ENCODE assay signal across 18 cellular contexts in genomic region chr4:86660407-86660806, GRCh38.
DNase-seq lines count a peak whose midpoint lies in the region; ATAC-seq, FAIRE-seq and TF ChIP-seq lines count a peak whose summit lies in the region.
"Had no signal": no experiment of that assay in that cellular context is flagged by ENCODE, and none has a peak within 500 bp of the region (broad histone marks: within the 10 kb centered on the region; RNA-seq: fewer than 3 reads in every experiment).

No MANE protein-coding gene starts in this region.

- peaks cover 6% of the 10 kb centered on the region for H3K9me3 Mint-ChIP-seq in HFFc6
- peaks cover 4% of the 10 kb centered on the region for H3K9me3 Mint-ChIP-seq in stimulated activated memory B cell treated with anti-CD40 and anti-IgM and Interleukin-4, amounts not matched to agents 10 μg/mL and 1 μg/mL and 100 μg/mL, for 72 hours

- H3K9me2 ChIP-seq in PC-9 (ENCODE audit: insufficient read depth) = no peaks in the 10 kb centered on the region

- TF ChIP-seq CTCF in A549 (IDR thresholded peaks at IDR 0.05) (no peak), keratinocyte (optimal IDR thresholded peaks at IDR 0.05 in 1 of 3, IDR thresholded peaks at IDR 0.05 in 1 of 3, conservative IDR thresholded peaks at IDR 0.05 in 1 of 3; ENCODE audit: extremely low read depth in 1 of 3, insufficient read depth in 2 of 3, low read length in 3 of 3) (no peak), HFFc6 (IDR thresholded peaks at IDR 0.05) (no peak), PC-9 (conservative IDR thresholded peaks at IDR 0.05) (no peak), esophagus muscularis mucosa (IDR thresholded peaks at IDR 0.05) (no peak)

- H3F3A ChIP-seq in PC-9 (ENCODE audit: insufficient read depth, low read depth) = no peaks in the 10 kb centered on the region

- H3K27ac ChIP-seq in A549 (no peak overlapping the region), SK-N-MC (peak overlapping the region; percentile 69), epithelial cell of prostate (peak overlapping the region; percentile 54), keratinocyte (ENCODE audit: control insufficient read depth, insufficient read depth, low read length) (peak overlapping the region; percentile 65), PC-9 (no peak overlapping the region), esophagus muscularis mucosa (replicated peaks in 1 of 4) (no peak overlapping the region)
- H3K27ac ChIP-seq: BLaER1 treated with 17β-estradiol and CSF1 and Interleukin-3, amounts not matched to agents 10 nM and 100 nM had no signal

- no peak overlapping the region for H3K4me3 Mint-ChIP-seq in HFFc6
- H3K4me3 Mint-ChIP-seq in stimulated activated memory B cell treated with anti-CD40 and anti-IgM and Interleukin-4, amounts not matched to agents 10 μg/mL and 1 μg/mL and 100 μg/mL, for 72 hours = no peak overlapping the region
- H3K4me3 Mint-ChIP-seq: B cell; CD8-positive, alpha-beta T cell; H9 had no signal

- TF ChIP-seq RAD21 in A549 (conservative IDR thresholded peaks at IDR 0.05 in 1 of 2, IDR thresholded peaks at IDR 0.05 in 1 of 2) = no peak

- H3K27me3 ChIP-seq in keratinocyte (ENCODE audit: control insufficient read depth, extremely low read depth, insufficient read depth, low read length) (no peaks in the 10 kb centered on the region), PC-9 (ENCODE audit: insufficient read depth, low read depth) (no peaks in the 10 kb centered on the region), esophagus muscularis mucosa (no peaks in the 10 kb centered on the region)
- H3K27me3 ChIP-seq: BLaER1 treated with 17β-estradiol and CSF1 and Interleukin-3, amounts not matched to agents 10 nM and 100 nM had no signal

- POLR2A ChIA-PET in A549 (lab: Yijun Ruan, JAX) (no interaction called here), PC-9 (lab: Charles Lee; ENCODE audit: unreplicated experiment) (no interaction called here)

- H3K9me3 ChIP-seq in A549 = no peaks in the 10 kb centered on the region
- no peaks in the 10 kb centered on the region for H3K9me3 ChIP-seq in SK-N-MC (ENCODE audit: low read depth, low read length)
- H3K9me3 ChIP-seq in keratinocyte (ENCODE audit: control insufficient read depth, low read depth, low read length) = no peaks in the 10 kb centered on the region
- H3K9me3 ChIP-seq in PC-9 (ENCODE audit: insufficient read depth, low read depth) = no peaks in the 10 kb centered on the region
- no peaks in the 10 kb centered on the region for H3K9me3 ChIP-seq in esophagus muscularis mucosa

- intact Hi-C loops in PC-9 (cut with micrococcal nuclease; ENCODE audit: unreplicated experiment) = no loop called here
- intact Hi-C loops in esophagus muscularis mucosa (cut with DNase I) = no loop called here

- ATAC-seq in A549 = no peak
- ATAC-seq in stimulated activated memory B cell treated with anti-CD40 and anti-IgM and Interleukin-4, amounts not matched to agents 10 μg/mL and 1 μg/mL and 100 μg/mL, for 72 hours = no peak
- ATAC-seq: CD8-positive, alpha-beta T cell; HepG2 had no signal

- H3K4me3 ChIP-seq in A549 (no peak overlapping the region), SK-N-MC (no peak overlapping the region), keratinocyte (ENCODE audit: control insufficient read depth in 2 of 3, extremely low read depth in 1 of 3, insufficient read depth in 2 of 3, low read depth in 1 of 3, low read length in 3 of 3) (peak overlapping the region in 2 of 3 experiments; percentile 19 to 35), PC-9 (no peak overlapping the region), esophagus muscularis mucosa (no peak overlapping the region)
- H3K4me3 ChIP-seq: BLaER1 treated with 17β-estradiol and CSF1 and Interleukin-3, amounts not matched to agents 10 nM and 100 nM had no signal

- WGBS in A549 (ENCODE audit: missing lambda C conversion rate) = 87% methylated on average over 2 of the region's 2 CpGs
- 90% methylated on average over 2 of the region's 2 CpGs for WGBS in esophagus muscularis mucosa

- peaks cover 32% of the 10 kb centered on the region for H3K36me3 ChIP-seq in SK-N-MC (ENCODE audit: insufficient read depth, low read length)
- no peaks in the 10 kb centered on the region for H3K36me3 ChIP-seq in keratinocyte (ENCODE audit: control insufficient read depth in 2 of 2, extremely low read depth in 1 of 2, insufficient read depth in 2 of 2, low read length in 2 of 2)
- no peaks in the 10 kb centered on the region for H3K36me3 ChIP-seq in PC-9 (ENCODE audit: low read depth)
- peaks cover 0 to 3% (median 0%) of the 10 kb centered on the region in 4 donors for H3K36me3 ChIP-seq in esophagus muscularis mucosa
- H3K36me3 ChIP-seq: BLaER1 treated with 17β-estradiol and CSF1 and Interleukin-3, amounts not matched to agents 10 nM and 100 nM had no signal

- peaks cover 21% of the 10 kb centered on the region for H3K36me3 Mint-ChIP-seq in HFFc6 (ENCODE audit: low read depth)
- no peaks in the 10 kb centered on the region for H3K36me3 Mint-ChIP-seq in stimulated activated memory B cell treated with anti-CD40 and anti-IgM and Interleukin-4, amounts not matched to agents 10 μg/mL and 1 μg/mL and 100 μg/mL, for 72 hours
- H3K36me3 Mint-ChIP-seq: CD8-positive, alpha-beta T cell had no signal

- TF ChIP-seq EP300 in A549 (IDR thresholded peaks at IDR 0.05) (no peak), esophagus muscularis mucosa (IDR thresholded peaks at IDR 0.05) (no peak)

- peaks cover 27% of the 10 kb centered on the region for H3K4me1 Mint-ChIP-seq in HFFc6 (ENCODE audit: low read depth)
- no peaks in the 10 kb centered on the region for H3K4me1 Mint-ChIP-seq in stimulated activated memory B cell treated with anti-CD40 and anti-IgM and Interleukin-4, amounts not matched to agents 10 μg/mL and 1 μg/mL and 100 μg/mL, for 72 hours
- H3K4me1 Mint-ChIP-seq: B cell had no signal

- FAIRE-seq in A549 (lab: Jason Lieb, UNC) (no peak), keratinocyte (lab: Jason Lieb, UNC) (no peak)
- FAIRE-seq: H1, HepG2 had no signal

- H3K9ac ChIP-seq in SK-N-MC (ENCODE audit: insufficient read length) (peak overlapping the region; percentile 3), keratinocyte (ENCODE audit: control insufficient read depth, extremely low read depth, insufficient read depth, low read length) (peak overlapping the region; percentile 18)
- H3K9ac ChIP-seq: BLaER1 treated with 17β-estradiol and CSF1 and Interleukin-3, amounts not matched to agents 10 nM and 100 nM had no signal

- CTCF ChIA-PET in A549 (lab: Yijun Ruan, JAX) = no interaction called here
- CTCF ChIA-PET in PC-9 (lab: Charles Lee) = no interaction called here

- DNase-seq in A549 (ENCODE audit: low read depth in 1 of 2, low spot score in 1 of 2) = no peak
- no peak for DNase-seq in SK-N-MC (ENCODE audit: low read depth, low spot score)
- DNase-seq in epithelial cell of prostate (ENCODE audit: low read depth, low spot score) = no peak
- peak; percentile 28 for DNase-seq in keratinocyte (ENCODE audit: low read depth, low spot score)
- no peak for DNase-seq in HFFc6
- no peak for DNase-seq in PC-9
- no peak for DNase-seq in esophagus muscularis mucosa (ENCODE audit: extremely low spot score)
- DNase-seq: 8988T; Calu3; CD8-positive, alpha-beta T cell; DMS79 treated with DMSO at 0.1 percent for 48 hours; GF-D8; H9 had no signal

- H3K27me3 Mint-ChIP-seq in HFFc6 (ENCODE audit: insufficient read depth) = no peaks in the 10 kb centered on the region
- peaks cover 27% of the 10 kb centered on the region for H3K27me3 Mint-ChIP-seq in stimulated activated memory B cell treated with anti-CD40 and anti-IgM and Interleukin-4, amounts not matched to agents 10 μg/mL and 1 μg/mL and 100 μg/mL, for 72 hours
- H3K27me3 Mint-ChIP-seq: B cell had no signal

- peaks cover 13% of the 10 kb centered on the region; the same call in 2 of the 3 replicates for H3K4me1 ChIP-seq in A549
- H3K4me1 ChIP-seq in keratinocyte (ENCODE audit: control insufficient read depth, extremely low read depth, insufficient read depth, low read length) = peaks cover 28% of the 10 kb centered on the region
- H3K4me1 ChIP-seq in PC-9 (replicated peaks; ENCODE audit: insufficient read depth) = no peaks in the 10 kb centered on the region
- H3K4me1 ChIP-seq in esophagus muscularis mucosa = no peaks in the 10 kb centered on the region
- H3K4me1 ChIP-seq: BLaER1 treated with 17β-estradiol and CSF1 and Interleukin-3, amounts not matched to agents 10 nM and 100 nM had no signal

- H3K79me2 ChIP-seq in keratinocyte (ENCODE audit: control insufficient read depth, insufficient read depth, low read length) = peaks cover 39% of the 10 kb centered on the region
- no peaks in the 10 kb centered on the region for H3K79me2 ChIP-seq in PC-9 (ENCODE audit: low read depth)

- no peaks in the 10 kb centered on the region for H3K9me1 ChIP-seq in keratinocyte (ENCODE audit: control insufficient read depth, extremely low read depth, insufficient read depth, low read length)

- BruUV-seq in PC-9 (replicated peaks; lab: Mats Ljungman, UMichigan) = no TSS peak

- peak overlapping the region; percentile 9; the same call in 1 of the 3 replicates for H3K4me2 ChIP-seq in A549
- H3K4me2 ChIP-seq in keratinocyte (ENCODE audit: control insufficient read depth, extremely low read depth, insufficient read depth, low read depth, low read length) = peak overlapping the region; percentile 77
- no peak overlapping the region for H3K4me2 ChIP-seq in PC-9
- H3K4me2 ChIP-seq: BLaER1 treated with 17β-estradiol and CSF1 and Interleukin-3, amounts not matched to agents 10 nM and 100 nM had no signal

- TF ChIP-seq POLR2A in A549 (IDR thresholded peaks at IDR 0.05; ENCODE audit: low read length) (no peak), esophagus muscularis mucosa (IDR thresholded peaks at IDR 0.05; ENCODE audit: low read depth) (no peak)

- H3K27ac Mint-ChIP-seq in HFFc6 = no peak overlapping the region
- no peak overlapping the region for H3K27ac Mint-ChIP-seq in stimulated activated memory B cell treated with anti-CD40 and anti-IgM and Interleukin-4, amounts not matched to agents 10 μg/mL and 1 μg/mL and 100 μg/mL, for 72 hours
- H3K27ac Mint-ChIP-seq: B cell; CD8-positive, alpha-beta T cell had no signal

- H4K20me1 ChIP-seq in keratinocyte (ENCODE audit: control insufficient read depth, extremely low read depth, insufficient read depth, low read length) = no peaks in the 10 kb centered on the region
- H4K20me1 ChIP-seq in PC-9 (ENCODE audit: insufficient read depth) = no peaks in the 10 kb centered on the region
- H4K20me1 ChIP-seq: BLaER1 treated with 17β-estradiol and CSF1 and Interleukin-3, amounts not matched to agents 10 nM and 100 nM had no signal

- no peak overlapping the region for H2AFZ ChIP-seq in keratinocyte (ENCODE audit: control insufficient read depth, low read length)
- H2AFZ ChIP-seq in PC-9 = no peak overlapping the region

- dilution Hi-C loops in keratinocyte (cut with MboI; ENCODE audit: extremely low pct_ligation_motif_present, low sequenced_read_pairs) = no loop called here

TF ChIP-seq in A549, 52 proteins besides CTCF, POLR2A, EP300 and RAD21 (continues in another document):
- TF ChIP-seq JUNB (IDR thresholded peaks at IDR 0.05) = no peak
- TF ChIP-seq TP53 (CRISPR knock-in tag; IDR thresholded peaks at IDR 0.05) = no peak
- TF ChIP-seq NPAS2 (CRISPR knock-in tag; IDR thresholded peaks at IDR 0.05; ENCODE audit: borderline replicate concordance) = no peak
- no peak for TF ChIP-seq SMC3 (IDR thresholded peaks at IDR 0.05)

Comparison
In these comparisons a context has a peak if more than half of its experiments do, and no peak if none do; other contexts are left out.
1. H3K27ac ChIP-seq: peak in SK-N-MC (single experiment), epithelial cell of prostate (single experiment) and keratinocyte (single experiment); none in A549 (0 of 2), PC-9 (single experiment) and esophagus muscularis mucosa (0 of 4).
2. H3K4me3 ChIP-seq: peak in keratinocyte (2 of 3); none in A549 (single experiment), SK-N-MC (single experiment), PC-9 (single experiment) and esophagus muscularis mucosa (0 of 4).